Comparison of ENCODE assay signal across 9 cellular contexts in genomic region chr10:89838002-89838615, GRCh38.
DNase-seq lines count a peak whose midpoint lies in the region; TF ChIP-seq lines count a peak whose summit lies in the region.
"Had no signal": no experiment of that assay in that cellular context is flagged by ENCODE, and none has a peak within 500 bp of the region (broad histone marks: within the 10 kb centered on the region; RNA-seq: fewer than 3 reads in every experiment).

No MANE protein-coding gene starts in this region.

- no peak overlapping the region for H2BK5ac ChIP-seq in mesenchymal stem cell (ENCODE audit: low read depth, low read length, poor library complexity, severe bottlenecking)

- H3K4me1 ChIP-seq in mesenchymal stem cell (ENCODE audit: control insufficient read depth, insufficient read depth, low read depth, low read length) (no peaks in the 10 kb centered on the region), urinary bladder (ENCODE audit: insufficient read depth) (no peaks in the 10 kb centered on the region)

- no peak overlapping the region for H4K91ac ChIP-seq in mesenchymal stem cell (ENCODE audit: low read length)

- no peak overlapping the region for H2AK5ac ChIP-seq in mesenchymal stem cell (ENCODE audit: low read length, severe bottlenecking)

- H3K14ac ChIP-seq in mesenchymal stem cell (ENCODE audit: low read length in 2 of 2) = no peak overlapping the region

- no peak overlapping the region for H4K8ac ChIP-seq in mesenchymal stem cell (ENCODE audit: low read length)

- H3K27me3 Mint-ChIP-seq in activated naive CD4-positive, alpha-beta T cell treated with anti-CD3 and anti-CD28 coated beads, Interleukin-2, amount 50 U/mL, for 24 hours = no peaks in the 10 kb centered on the region

- peak overlapping the region; percentile 82 for H3K9ac ChIP-seq in mesenchymal stem cell (ENCODE audit: low read length)

- H2BK15ac ChIP-seq in mesenchymal stem cell (ENCODE audit: low read depth, poor library complexity, severe bottlenecking) = no peak overlapping the region

- no peak overlapping the region for H3K27ac Mint-ChIP-seq in activated naive CD4-positive, alpha-beta T cell treated with anti-CD3 and anti-CD28 coated beads, Interleukin-2, amount 50 U/mL, for 24 hours

- peaks cover 16% of the 10 kb centered on the region for H3K4me1 Mint-ChIP-seq in activated naive CD4-positive, alpha-beta T cell treated with anti-CD3 and anti-CD28 coated beads, Interleukin-2, amount 50 U/mL, for 24 hours

- no peak overlapping the region for H3K4ac ChIP-seq in mesenchymal stem cell (ENCODE audit: low read depth in 1 of 2, low read length in 2 of 2)

- H3K36me3 ChIP-seq in brain microvascular endothelial cell (replicated peaks) (no peaks in the 10 kb centered on the region), mesenchymal stem cell (ENCODE audit: control insufficient read depth in 1 of 2, insufficient read depth in 2 of 2, low read depth in 1 of 2, low read length in 2 of 2) (no peaks in the 10 kb centered on the region), urinary bladder (ENCODE audit: insufficient read depth) (no peaks in the 10 kb centered on the region)

- no peak for TF ChIP-seq CTCF in brain microvascular endothelial cell (IDR thresholded peaks at IDR 0.05; ENCODE audit: low read depth, low read length, missing control alignments)

- no peaks in the 10 kb centered on the region for H3K9me3 Mint-ChIP-seq in activated naive CD4-positive, alpha-beta T cell treated with anti-CD3 and anti-CD28 coated beads, Interleukin-2, amount 50 U/mL, for 24 hours

- H3K27me3 ChIP-seq in brain microvascular endothelial cell (replicated peaks) = no peaks in the 10 kb centered on the region
- peaks cover 0 to 20% of the 10 kb centered on the region in 2 experiments for H3K27me3 ChIP-seq in mesenchymal stem cell (ENCODE audit: control insufficient read depth in 1 of 2, insufficient read depth in 1 of 2, low read length in 2 of 2)

- H3K4me2 ChIP-seq in mesenchymal stem cell (ENCODE audit: low read length, poor library complexity, severe bottlenecking) = no peak overlapping the region

- DNase-seq in activated naive CD4-positive, alpha-beta T cell treated with anti-CD3 and anti-CD28 coated beads, Interleukin-2, amount 50 U/mL, for 16 hours = no peak
- DNase-seq in brain microvascular endothelial cell (no peak), mesenchymal stem cell (no peak), cerebellar nuclear complex (lab: John Stamatoyannopoulos, UW) (no peak), globus pallidus (ENCODE audit: low spot score) (no peak)
- no peak for DNase-seq in stimulated activated CD4-positive, alpha-beta T cell treated with anti-CD3 and anti-CD28 coated beads, Interleukin-2, amount 100 ng/mL, for 48 hours
- DNase-seq: DND-41 had no signal

- no peak overlapping the region for H3K18ac ChIP-seq in mesenchymal stem cell (ENCODE audit: low read depth in 1 of 2, low read length in 2 of 2)

- 95% methylated on average over 27 of the region's 27 CpGs for WGBS in mesenchymal stem cell
- WGBS in urinary bladder = 33% methylated on average over 27 of the region's 27 CpGs

- H3K4me3 Mint-ChIP-seq in activated naive CD4-positive, alpha-beta T cell treated with anti-CD3 and anti-CD28 coated beads, Interleukin-2, amount 50 U/mL, for 24 hours = peak overlapping the region; percentile 87

- H3K23ac ChIP-seq in mesenchymal stem cell (ENCODE audit: low read length in 2 of 2) = no peak overlapping the region

- no peak overlapping the region for H2BK12ac ChIP-seq in mesenchymal stem cell (ENCODE audit: low read length in 2 of 2)

- no peaks in the 10 kb centered on the region for H3K36me3 Mint-ChIP-seq in activated naive CD4-positive, alpha-beta T cell treated with anti-CD3 and anti-CD28 coated beads, Interleukin-2, amount 50 U/mL, for 24 hours

- H2AFZ ChIP-seq in mesenchymal stem cell (ENCODE audit: low read depth, low read length) = no peak overlapping the region

- H3K4me3 ChIP-seq in brain microvascular endothelial cell (ENCODE audit: low read depth, low read length) (peak overlapping the region; percentile 67), mesenchymal stem cell (ENCODE audit: insufficient read depth in 1 of 2, low read depth in 1 of 2, low read length in 2 of 2) (peak overlapping the region in 1 of 2 experiments; percentile 78), urinary bladder (ENCODE audit: low read depth, low read length) (peak overlapping the region; percentile 41)

- no peaks in the 10 kb centered on the region for H3K79me1 ChIP-seq in mesenchymal stem cell (replicated peaks; ENCODE audit: low read length, poor library complexity, severe bottlenecking)

- H2BK120ac ChIP-seq in mesenchymal stem cell (ENCODE audit: low read depth, low read length) = no peak overlapping the region

- H3K27ac ChIP-seq in brain microvascular endothelial cell (no peak overlapping the region), mesenchymal stem cell (ENCODE audit: low read length, poor library complexity, severe bottlenecking) (no peak overlapping the region), urinary bladder (ENCODE audit: low read depth) (peak overlapping the region; percentile 73)

- peaks cover 4% of the 10 kb centered on the region for H3K9me3 ChIP-seq in mesenchymal stem cell (ENCODE audit: control insufficient read depth, low read length)

- in situ Hi-C loops in brain microvascular endothelial cell (cut with HindIII; ENCODE audit: low pct_ligation_motif_present, low sequenced_read_pairs) = no loop called here
